In the genomic region with DNA sequence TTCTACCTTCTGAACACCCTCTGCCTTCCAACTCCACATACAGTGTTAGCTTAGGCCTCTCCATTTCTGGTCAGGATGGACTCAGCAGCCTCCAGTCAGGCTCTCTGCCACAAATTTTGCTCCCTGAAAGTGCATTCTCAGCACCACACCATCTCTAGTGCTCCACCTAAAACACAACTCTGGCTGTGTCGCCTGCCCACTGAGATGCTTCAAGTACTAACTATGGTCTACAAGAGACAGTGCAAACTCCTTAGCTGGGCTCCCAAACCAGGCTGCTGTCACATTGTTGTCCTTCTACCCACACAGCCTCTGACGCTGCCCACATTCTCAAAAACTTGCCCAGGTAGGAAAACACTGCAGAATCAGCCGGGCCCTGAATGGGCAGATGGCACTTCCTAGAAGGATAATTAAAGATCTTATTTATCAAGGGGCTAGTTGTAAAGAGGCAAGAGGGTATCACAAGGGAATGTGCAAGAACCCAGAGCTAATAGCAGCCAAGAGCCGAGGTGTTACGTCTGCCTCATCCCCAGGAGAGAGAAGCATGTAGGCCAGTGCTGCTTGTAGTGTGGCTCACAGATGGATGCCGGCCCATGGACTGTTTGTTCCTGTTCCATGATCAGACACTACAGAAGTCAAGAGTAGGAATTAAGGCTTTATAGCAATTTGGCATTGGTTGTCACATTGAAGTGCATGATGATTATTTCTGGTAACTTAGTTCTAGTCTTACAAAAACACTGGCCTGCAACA, we compare ENCODE assay signal across 20 cellular contexts.
DNase-seq lines count a peak whose midpoint lies in the region; TF ChIP-seq lines count a peak whose summit lies in the region.
"Had no signal": no experiment of that assay in that cellular context is flagged by ENCODE, and none has a peak within 500 bp of the region (broad histone marks: within the 10 kb centered on the region; RNA-seq: fewer than 3 reads in every experiment).

No MANE protein-coding gene starts in this region.

- WGBS in esophagus squamous epithelium, 2 donors = 86 to 88% methylated on average over 4 to 6 of the region's 6 CpGs
- WGBS in stomach, 5 donors = 80 to 89% (median 84%) methylated on average over 6 of the region's 6 CpGs

- H3K9me3 ChIP-seq in esophagus squamous epithelium = no peaks in the 10 kb centered on the region
- no peaks in the 10 kb centered on the region for H3K9me3 ChIP-seq in stomach
- H3K9me3 ChIP-seq: HAP-1, Peyer's patch, SK-N-SH had no signal

- DNase-seq in RPMI8226 (peak; percentile 12), esophagus squamous epithelium (lab: John Stamatoyannopoulos, UW) (no peak), stomach (no peak), CD1c-positive myeloid dendritic cell (ENCODE audit: extremely low spot score) (no peak), HK-2 (ENCODE audit: unreplicated experiment) (no peak), SHP77 treated with DMSO at 0.1 percent for 48 hours (lab: John Stamatoyannopoulos, UW) (no peak)
- DNase-seq: ACHN; AML-193; Calu3; CD4-positive, alpha-beta T cell; DMS79 treated with DMSO at 0.1 percent for 48 hours; NCI-H1105 treated with DMSO at 0.1 percent for 48 hours; NCI-H1694 treated with DMSO at 0.1 percent for 48 hours; NCI-H446; NCI-H774; Peyer's patch; Right ventricle myocardium superior; SK-N-SH had no signal

- TF ChIP-seq POLR2A in esophagus squamous epithelium (IDR thresholded peaks at IDR 0.05) (no peak), stomach (IDR thresholded peaks at IDR 0.05) (no peak)

- TF ChIP-seq EP300 in stomach (IDR thresholded peaks at IDR 0.05) = no peak

- H3K4me3 ChIP-seq in esophagus squamous epithelium (no peak overlapping the region), stomach (no peak overlapping the region)
- H3K4me3 ChIP-seq: HAP-1, Peyer's patch had no signal

- peaks cover 8 to 73% (median 14%) of the 10 kb centered on the region in 3 donors for H3K4me1 ChIP-seq in esophagus squamous epithelium
- peaks cover 5 to 57% (median 43%) of the 10 kb centered on the region in 4 donors for H3K4me1 ChIP-seq in stomach
- H3K4me1 ChIP-seq: HAP-1 had no signal

- H3K36me3 ChIP-seq in esophagus squamous epithelium (no peaks in the 10 kb centered on the region), stomach (no peaks in the 10 kb centered on the region)
- H3K36me3 ChIP-seq: HAP-1, Peyer's patch had no signal

- TF ChIP-seq CTCF in C4-2B (conservative IDR thresholded peaks at IDR 0.05) (no peak), esophagus squamous epithelium (IDR thresholded peaks at IDR 0.05) (no peak), stomach (IDR thresholded peaks at IDR 0.05) (no peak)

- H3K27me3 ChIP-seq in esophagus squamous epithelium (no peaks in the 10 kb centered on the region), stomach (no peaks in the 10 kb centered on the region)
- H3K27me3 ChIP-seq: Peyer's patch had no signal

- intact Hi-C loops in esophagus squamous epithelium (cut with DNase I) (no loop called here), stomach (cut with DNase I; ENCODE audit: low total_unique reads) (no loop called here)

- H3K27ac ChIP-seq in C4-2B = peak overlapping the region; percentile 98
- H3K27ac ChIP-seq in esophagus squamous epithelium = peak overlapping the region in 3 of 4 donors; percentile 61 to 80 (median 72)
- H3K27ac ChIP-seq in stomach = peak overlapping the region in 4 of 5 donors; percentile 13 to 47 (median 18)
- H3K27ac ChIP-seq: Peyer's patch had no signal

Comparison
In these comparisons a context has a peak if more than half of its experiments do, and no peak if none do; other contexts are left out.
1. H3K27ac ChIP-seq: peak in every context shown above with its lines; median percentile 98 in C4-2B; 72 in esophagus squamous epithelium; 18 in stomach.